7 cellular contexts compared by ENCODE assay signal in the genomic region with DNA sequence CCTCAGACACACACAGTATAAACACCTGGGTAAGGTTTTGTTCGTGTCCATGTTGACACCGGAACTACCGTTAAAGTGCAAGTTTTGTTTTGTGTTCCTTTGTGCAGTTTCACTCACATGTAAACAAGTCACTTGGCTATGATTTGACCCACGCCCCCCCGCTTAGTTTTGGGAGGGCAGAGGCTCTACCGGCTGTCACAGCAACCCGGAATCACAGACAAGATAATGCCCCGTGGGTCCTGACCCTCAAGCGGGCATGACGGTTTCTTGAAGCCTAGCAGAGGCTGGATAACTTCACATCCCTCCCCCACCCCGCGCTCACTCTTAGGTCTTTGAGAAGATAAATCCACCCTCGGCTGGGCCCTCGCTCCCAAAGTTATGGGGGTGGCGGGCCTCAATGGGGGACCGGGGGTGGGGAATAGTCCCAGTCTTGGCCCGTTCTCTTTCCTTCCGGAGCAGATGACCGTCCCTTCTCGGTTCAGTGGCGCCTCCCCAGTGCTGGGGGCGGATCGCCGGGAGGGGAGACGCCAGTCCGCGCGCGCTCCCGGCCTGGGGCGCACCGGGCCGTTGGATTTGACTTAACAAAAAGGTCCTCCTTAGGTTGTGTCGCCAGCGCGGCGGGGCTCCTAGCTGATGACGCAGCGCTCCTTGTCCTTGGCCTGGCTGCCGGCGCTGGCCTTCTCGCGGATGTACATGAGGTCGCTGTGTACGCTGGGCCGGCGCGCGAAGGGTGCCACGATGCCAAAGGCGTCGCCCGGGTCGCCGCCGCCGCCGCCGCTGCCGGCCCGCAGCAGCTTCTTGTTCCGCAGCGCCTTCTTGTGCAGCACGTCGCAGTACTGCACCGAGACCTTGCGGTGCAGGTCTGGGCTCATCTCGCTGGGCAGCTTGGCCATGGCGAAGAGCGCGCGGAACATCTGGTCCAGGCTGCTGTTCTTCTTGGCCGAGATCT. TPM values are rescaled to one million over a fixed set of nuclear protein-coding genes. Genes with fewer than 3 reads are reported as not detected.
DNase-seq lines count a peak whose midpoint lies in the region; ATAC-seq and TF ChIP-seq lines count a peak whose summit lies in the region.

No MANE protein-coding gene starts in this region.

- peak overlapping the region; percentile 85 for H3K4me3 ChIP-seq in GM23248
- H3K4me3 ChIP-seq in esophagus muscularis mucosa, result peak overlapping the region; percentile 67 to 77 (median 70)
- peak overlapping the region; percentile 64 to 72 for H3K4me3 ChIP-seq in vagina

- peaks cover 25% of the 10 kb centered on the region for H3K36me3 Mint-ChIP-seq in activated B cell treated with CpG ODN at 0.5 μM for 24 hours (ENCODE audit: low read depth)
- peaks cover 0 to 8% of the 10 kb centered on the region in 2 donors for H3K36me3 Mint-ChIP-seq in naive B cell

- POLR2A ChIA-PET in activated B cell treated with CpG ODN at 0.5 μM for 24 hours (lab: Charles Lee), result no interaction called here

- H3K27me3 ChIP-seq in GM23248 (replicated peaks; ENCODE audit: insufficient read depth), result no peaks in the 10 kb centered on the region
- H3K27me3 ChIP-seq in esophagus muscularis mucosa, result no peaks in the 10 kb centered on the region
- no peaks in the 10 kb centered on the region for H3K27me3 ChIP-seq in vagina

- CTCF ChIA-PET in activated B cell treated with CpG ODN at 0.5 μM for 24 hours (lab: Charles Lee), result interaction anchor here (2.7 to 3.9 kb wide), 2 partner anchors 11 to 147 kb away, joined by 8 to 65 read pairs; no protein-coding TSS in a partner anchor

- no peaks in the 10 kb centered on the region for H3K79me2 ChIP-seq in GM23248 (ENCODE audit: insufficient read depth)

- no peak for TF ChIP-seq CTCF in activated B cell treated with CpG ODN at 0.5 μM for 24 hours (IDR thresholded peaks at IDR 0.05)
- TF ChIP-seq CTCF in esophagus muscularis mucosa (IDR thresholded peaks at IDR 0.05), result no peak
- TF ChIP-seq CTCF in vagina (IDR thresholded peaks at IDR 0.05), result no peak

- ATAC-seq in activated B cell treated with CpG ODN at 0.5 μM for 24 hours (ENCODE audit: low read depth), result no peak
- peak; percentile 22 to 28 for ATAC-seq in naive B cell (ENCODE audit: low read depth in 2 of 2)

- peak overlapping the region; percentile 80 for H3K4me3 Mint-ChIP-seq in activated B cell treated with CpG ODN at 0.5 μM for 24 hours
- H3K4me3 Mint-ChIP-seq in naive B cell, result peak overlapping the region; percentile 74 to 92 (median 90)

- H3K4me1 ChIP-seq in GM23248 (ENCODE audit: insufficient read depth) (peaks cover 3% of the 10 kb centered on the region; the same call in 1 of the 2 replicates), esophagus muscularis mucosa (peaks cover 27 to 38% (median 31%) of the 10 kb centered on the region in 4 donors), vagina (peaks cover 34% of the 10 kb centered on the region)

- intact Hi-C loops in activated B cell treated with CpG ODN at 0.5 μM for 24 hours (cut with micrococcal nuclease), result loop anchor here (10.0 kb wide), 1 partner anchor 70 kb away; no protein-coding TSS in a partner anchor
- intact Hi-C loops in esophagus muscularis mucosa (cut with DNase I), result loop anchor here (2.0 to 10.0 kb wide), 3 partner anchors 18 to 140 kb away; a partner anchor contains a TSS
- intact Hi-C loops in vagina (cut with DNase I), result loop anchor here (5.0 to 10.0 kb wide), 2 partner anchors 120 to 137 kb away; no protein-coding TSS in a partner anchor

- H3K4me1 Mint-ChIP-seq in activated B cell treated with CpG ODN at 0.5 μM for 24 hours, result peaks cover 17% of the 10 kb centered on the region
- H3K4me1 Mint-ChIP-seq in naive B cell, result peaks cover 6 to 25% (median 17%) of the 10 kb centered on the region in 3 donors

- H2AFZ ChIP-seq in GM23248, result peak overlapping the region; percentile 81

- no peaks in the 10 kb centered on the region for H4K20me1 ChIP-seq in GM23248 (ENCODE audit: insufficient read depth)

- H3F3A ChIP-seq in GM23248 (ENCODE audit: insufficient read depth), result peaks cover 6% of the 10 kb centered on the region; the same call in 1 of the 2 replicates

- WGBS in GM23248 (ENCODE audit: low coverage in 1 of 2, low lambda C conversion rate in 2 of 2, missing lambda C conversion rate in 2 of 2), 2 experiments, result 3 to 4% methylated on average over 56 to 68 of the region's 73 CpGs
- 21% methylated on average over 72 of the region's 73 CpGs for WGBS in esophagus muscularis mucosa

- in situ Hi-C loops in GM23248 (cut with MboI), result loop anchor here (10.0 kb wide), 1 partner anchor 140 kb away; no protein-coding TSS in a partner anchor

- H3K4me2 ChIP-seq in GM23248 (ENCODE audit: unreplicated experiment), result peak overlapping the region; percentile 97

- DNase-seq in GM23248 (peak; percentile 81), activated B cell treated with CpG ODN at 0.5 μM for 24 hours (no peak), esophagus muscularis mucosa (ENCODE audit: extremely low spot score) (no peak), naive B cell (no peak), vagina (ENCODE audit: extremely low spot score in 2 of 2) (no peak), NCI-H128 (lab: John Stamatoyannopoulos, UW; ENCODE audit: unreplicated experiment) (no peak), NCI-H1436 treated with DMSO at 0.1 percent for 48 hours (lab: John Stamatoyannopoulos, UW) (no peak)

- no peaks in the 10 kb centered on the region for H3K9me2 ChIP-seq in GM23248 (ENCODE audit: insufficient read depth)

- TF ChIP-seq POLR2A in esophagus muscularis mucosa (IDR thresholded peaks at IDR 0.05; ENCODE audit: low read depth) (no peak), vagina (IDR thresholded peaks at IDR 0.05) (no peak)

- H3K36me3 ChIP-seq in GM23248 (ENCODE audit: low read depth) (no peaks in the 10 kb centered on the region), esophagus muscularis mucosa (peaks cover 8 to 23% (median 21%) of the 10 kb centered on the region in 4 donors), vagina (peaks cover 0 to 13% of the 10 kb centered on the region in 2 donors)

- H3K9me3 ChIP-seq in GM23248 (ENCODE audit: low read depth), result no peaks in the 10 kb centered on the region
- H3K9me3 ChIP-seq in esophagus muscularis mucosa, result no peaks in the 10 kb centered on the region
- H3K9me3 ChIP-seq in vagina, result no peaks in the 10 kb centered on the region

- H3K27ac ChIP-seq in GM23248 (no peak overlapping the region), esophagus muscularis mucosa (replicated peaks in 1 of 4) (peak overlapping the region; percentile 77 to 89 (median 85)), vagina (peak overlapping the region; percentile 93)

- TF ChIP-seq EP300 in esophagus muscularis mucosa (IDR thresholded peaks at IDR 0.05), result no peak

- H3K27me3 Mint-ChIP-seq in activated B cell treated with CpG ODN at 0.5 μM for 24 hours (peaks cover 8% of the 10 kb centered on the region), naive B cell (peaks cover 0 to 9% (median 8%) of the 10 kb centered on the region in 3 donors)

- peak overlapping the region; percentile 79 for H3K9ac ChIP-seq in GM23248

- H3K9me3 Mint-ChIP-seq in activated B cell treated with CpG ODN at 0.5 μM for 24 hours (no peaks in the 10 kb centered on the region), naive B cell (no peaks in the 10 kb centered on the region)

- no peak overlapping the region for H3K27ac Mint-ChIP-seq in activated B cell treated with CpG ODN at 0.5 μM for 24 hours
- H3K27ac Mint-ChIP-seq in naive B cell, result no peak overlapping the region

RNA-seq across cellular contexts. Expression of a gene that starts 1.4 kb away (rescaled TPM):
- total RNA-seq in GM23248 (2014; rRNA removed; shearing (Covaris generic)), result 0.89 and 2.2 TPM in 2 replicates
- 1.2 and 1.5 TPM in 2 replicates for polyA plus RNA-seq in GM23248 (2016; fragmentation: Nextera tagmentation; extraction: Ambion mirVana)
- total RNA-seq in activated B cell treated with CpG ODN at 0.5 μM for 24 hours, result 0.86 and 1.0 TPM in 2 replicates
- 10 to 100 TPM in 3 of 4 donors, 1 to 10 TPM in 1; 5.0 to 17.9 (median 13.3) TPM for total RNA-seq in esophagus muscularis mucosa
- under 1 TPM in 2 of 6 donors, not detected in 4; 0.21 to 0.27 TPM for polyA plus RNA-seq in naive B cell (ENCODE audit: low read depth in 6 of 6)
- 227 TPM for total RNA-seq in vagina

RNA-seq across cellular contexts. Expression of a gene that starts 18.0 kb away (rescaled TPM):
- total RNA-seq in GM23248 (2014; rRNA removed; shearing (Covaris generic)), result 9.6 and 10.3 TPM in 2 replicates
- 9.8 and 10.0 TPM in 2 replicates for polyA plus RNA-seq in GM23248 (2016; fragmentation: Nextera tagmentation; extraction: Ambion mirVana)
- total RNA-seq in activated B cell treated with CpG ODN at 0.5 μM for 24 hours, result 16.2 and 20.1 TPM in 2 replicates
- 10 to 100 TPM in 3 of 4 donors, 1 to 10 TPM in 1; 8.3 to 14.4 (median 11.4) TPM for total RNA-seq in esophagus muscularis mucosa
- polyA plus RNA-seq in naive B cell (ENCODE audit: low read depth in 6 of 6), result 10 to 100 TPM; 14.7 to 25.9 (median 18.5) TPM
- 18.9 TPM for total RNA-seq in vagina

Comparison
In these comparisons a context has a peak if more than half of its experiments do, and no peak if none do; other contexts are left out.
1. RNA of a gene that starts 1.4 kb away (total RNA-seq): 227 TPM in vagina (single experiment); 5.0 to 17.9 TPM in esophagus muscularis mucosa, 0.89 to 2.2 TPM in GM23248 and 0.86 to 1.0 TPM in activated B cell treated with CpG ODN at 0.5 μM for 24 hours; every median in the first group is over 10 times any median in the second.
2. Peak in every context shown above with its lines, with median percentiles within 50 percentile points of each other: H3K4me3 ChIP-seq.